In genomic region chr1:159829822-159830455, GRCh38 we compare ENCODE assay signal across 13 cellular contexts. TPM values are rescaled to one million over a fixed set of nuclear protein-coding genes. Genes with fewer than 3 reads are reported as not detected.
A peak's percentile ranks its signal among the peaks of the same experiment; 100 is the strongest.
DNase-seq lines count a peak whose midpoint lies in the region; ATAC-seq, FAIRE-seq and TF ChIP-seq lines count a peak whose summit lies in the region.
"Had no signal": no experiment of that assay in that cellular context is flagged by ENCODE, and none has a peak within 500 bp of the region (broad histone marks: within the 10 kb centered on the region; RNA-seq: fewer than 3 reads in every experiment).

No MANE protein-coding gene starts in this region.

- no peaks in the 10 kb centered on the region for H3K9me3 ChIP-seq in keratinocyte (ENCODE audit: control insufficient read depth, low read depth, low read length)
- H3K9me3 ChIP-seq: A549 had no signal

- H2AFZ ChIP-seq in keratinocyte (ENCODE audit: control insufficient read depth, low read length), result peak overlapping the region; percentile 48

- intact Hi-C loops in Right ventricle myocardium inferior (cut with DNase I) (no loop called here), cardiac septum (cut with DNase I) (no loop called here)

- H3K4me2 ChIP-seq in keratinocyte (ENCODE audit: control insufficient read depth, extremely low read depth, insufficient read depth, low read depth, low read length), result no peak overlapping the region
- H3K4me2 ChIP-seq: A549 had no signal

- dilution Hi-C loops in keratinocyte (cut with MboI; ENCODE audit: extremely low pct_ligation_motif_present, low sequenced_read_pairs), result no loop called here

- ATAC-seq in Right ventricle myocardium inferior (peak; percentile 58), HG03045 (IDR thresholded peaks at IDR 0.05; ENCODE audit: unreplicated experiment) (no peak)
- ATAC-seq: activated CD8-positive, alpha-beta memory T cell treated with anti-CD3 and anti-CD28 coated beads, Interleukin-2, amount 10 ng/mL, durations not matched to agents 7 days and 5 days had no signal

- H3K79me2 ChIP-seq in keratinocyte (ENCODE audit: control insufficient read depth, insufficient read depth, low read length), result no peaks in the 10 kb centered on the region

- H3K27me3 ChIP-seq in keratinocyte (ENCODE audit: control insufficient read depth, extremely low read depth, insufficient read depth, low read length), result no peaks in the 10 kb centered on the region

- no peak overlapping the region for H3K9ac ChIP-seq in keratinocyte (ENCODE audit: control insufficient read depth, extremely low read depth, insufficient read depth, low read length)

- no peaks in the 10 kb centered on the region for H3K36me3 ChIP-seq in keratinocyte (ENCODE audit: control insufficient read depth in 2 of 2, extremely low read depth in 1 of 2, insufficient read depth in 2 of 2, low read length in 2 of 2)

- H3K9me1 ChIP-seq in keratinocyte (ENCODE audit: control insufficient read depth, extremely low read depth, insufficient read depth, low read length), result no peaks in the 10 kb centered on the region

- no peak for DNase-seq in Right ventricle myocardium inferior (ENCODE audit: missing footprints)
- DNase-seq in cardiac septum (ENCODE audit: low spot score), result no peak
- DNase-seq in choroid plexus epithelial cell (ENCODE audit: low read depth), result peak; percentile 47
- DNase-seq in keratinocyte (ENCODE audit: low read depth, low spot score), result no peak
- DNase-seq in DMS153 (lab: John Stamatoyannopoulos, UW), result no peak
- no peak for DNase-seq in A172 (ENCODE audit: low spot score)
- DNase-seq in activated CD4-positive, CD25-positive, alpha-beta regulatory T cell (lab: John Stamatoyannopoulos, UW), result no peak
- DNase-seq: activated CD8-positive, alpha-beta memory T cell treated with anti-CD3 and anti-CD28 coated beads, Interleukin-2, amount 10 ng/mL, durations not matched to agents 7 days and 5 days; DND-41; stimulated activated CD4-positive, alpha-beta T cell treated with anti-CD3 and anti-CD28 coated beads, Interleukin-2, amount 100 ng/mL, for 24 hours had no signal

- H3K4me3 ChIP-seq in choroid plexus epithelial cell (ENCODE audit: low read depth, low read length) (no peak overlapping the region), keratinocyte (ENCODE audit: control insufficient read depth in 2 of 3, extremely low read depth in 1 of 3, insufficient read depth in 2 of 3, low read depth in 1 of 3, low read length in 3 of 3) (no peak overlapping the region)
- H3K4me3 ChIP-seq: A549 had no signal

- TF ChIP-seq CTCF in choroid plexus epithelial cell (conservative IDR thresholded peaks at IDR 0.05; ENCODE audit: low read depth, low read length) (no peak), keratinocyte (optimal IDR thresholded peaks at IDR 0.05 in 1 of 3, IDR thresholded peaks at IDR 0.05 in 1 of 3, conservative IDR thresholded peaks at IDR 0.05 in 1 of 3; ENCODE audit: extremely low read depth in 1 of 3, insufficient read depth in 2 of 3, low read length in 3 of 3) (no peak)

- H3K4me1 ChIP-seq in keratinocyte (ENCODE audit: control insufficient read depth, extremely low read depth, insufficient read depth, low read length), result peaks cover 6% of the 10 kb centered on the region
- H3K4me1 ChIP-seq: A549 had no signal

- H4K20me1 ChIP-seq in keratinocyte (ENCODE audit: control insufficient read depth, extremely low read depth, insufficient read depth, low read length), result no peaks in the 10 kb centered on the region

- peak; percentile 87 for FAIRE-seq in keratinocyte (lab: Jason Lieb, UNC)
- FAIRE-seq: A549 had no signal

- H3K27ac ChIP-seq in keratinocyte (ENCODE audit: control insufficient read depth, insufficient read depth, low read length), result no peak overlapping the region
- H3K27ac ChIP-seq: A549 had no signal

RNA-seq across cellular contexts. Expression of gene SLAMF8, which starts 3.3 kb away (rescaled TPM):
- total RNA-seq in Right ventricle myocardium inferior (1.6 TPM), cardiac septum (1.5 TPM)
- not detected in 3 replicates for polyA plus RNA-seq in keratinocyte
- not detected for polyA plus RNA-seq in keratinocyte (2011; ENCODE audit: low read depth)
- not detected in 2 replicates for polyA plus RNA-seq in keratinocyte (2011; cell fraction: cytosol; rRNA removed)
- not detected in 2 replicates for polyA plus RNA-seq in keratinocyte (2011; cell fraction: nucleus; rRNA removed)
- polyA plus RNA-seq in keratinocyte (2012; ENCODE audit: low replicate concordance), result not detected in 2 replicates
- not detected in 3 replicates for polyA minus RNA-seq in keratinocyte
- polyA minus RNA-seq in keratinocyte (2011; cell fraction: cytosol; rRNA and poly(A)+ RNA removed), result not detected
- not detected in 2 replicates for polyA minus RNA-seq in keratinocyte (2011; cell fraction: nucleus; rRNA and poly(A)+ RNA removed)
- total RNA-seq in A172 (2014; rRNA removed; shearing (Covaris generic)), result 0.48 TPM in 1 of 2 replicates, not detected in the other
- polyA plus RNA-seq: A549, neural cell had no signal

RNA-seq across cellular contexts. Expression of gene FCRL6, which starts 27.8 kb away (rescaled TPM):
- 0.57 TPM for total RNA-seq in Right ventricle myocardium inferior
- total RNA-seq in cardiac septum, result 0.16 TPM
- not detected in 3 replicates for polyA plus RNA-seq in keratinocyte
- polyA plus RNA-seq in keratinocyte (2011; ENCODE audit: low read depth), result not detected
- polyA plus RNA-seq in keratinocyte (2011; cell fraction: cytosol; rRNA removed), result not detected in 2 replicates
- not detected in 2 replicates for polyA plus RNA-seq in keratinocyte (2011; cell fraction: nucleus; rRNA removed)
- not detected in 2 replicates for polyA plus RNA-seq in keratinocyte (2012; ENCODE audit: low replicate concordance)
- polyA minus RNA-seq in keratinocyte, result not detected in 3 replicates
- polyA minus RNA-seq in keratinocyte (2011; cell fraction: cytosol; rRNA and poly(A)+ RNA removed), result not detected
- not detected in 2 replicates for polyA minus RNA-seq in keratinocyte (2011; cell fraction: nucleus; rRNA and poly(A)+ RNA removed)
- 0.24 TPM in 1 of 2 replicates, not detected in the other for total RNA-seq in A172 (2014; rRNA removed; shearing (Covaris generic))
- polyA plus RNA-seq: A549, neural cell had no signal

RNA-seq across cellular contexts. Expression of gene VSIG8, which starts 32.5 kb away (rescaled TPM):
- total RNA-seq in Right ventricle myocardium inferior, result not detected
- not detected for total RNA-seq in cardiac septum
- polyA plus RNA-seq in keratinocyte, result 0.48 to 1.5 TPM (median 0.56 TPM) in 3 replicates
- polyA plus RNA-seq in keratinocyte (2011; ENCODE audit: low read depth), result 0.19 TPM
- polyA plus RNA-seq in keratinocyte (2011; cell fraction: cytosol; rRNA removed), result 0.72 and 1.5 TPM in 2 replicates
- 0.14 and 0.53 TPM in 2 replicates for polyA plus RNA-seq in keratinocyte (2011; cell fraction: nucleus; rRNA removed)
- 0.44 and 0.52 TPM in 2 replicates for polyA plus RNA-seq in keratinocyte (2012; ENCODE audit: low replicate concordance)
- 0.99 to 2.5 TPM (median 1.0 TPM) in 3 replicates for polyA minus RNA-seq in keratinocyte
- not detected for polyA minus RNA-seq in keratinocyte (2011; cell fraction: cytosol; rRNA and poly(A)+ RNA removed)
- polyA minus RNA-seq in keratinocyte (2011; cell fraction: nucleus; rRNA and poly(A)+ RNA removed), result not detected in 2 replicates
- not detected in 2 replicates for total RNA-seq in A172 (2014; rRNA removed; shearing (Covaris generic))
- total RNA-seq: activated CD8-positive, alpha-beta memory T cell treated with anti-CD3 and anti-CD28 coated beads, Interleukin-2, amount 10 ng/mL, durations not matched to agents 7 days and 5 days had no signal

RNA-seq across cellular contexts. Expression of gene DUSP23, which starts 49.2 kb away (rescaled TPM):
- total RNA-seq in Right ventricle myocardium inferior (21.3 TPM), cardiac septum (12.7 TPM)
- 23.8 to 44.6 TPM (median 35.0 TPM) in 3 replicates for polyA plus RNA-seq in keratinocyte
- polyA plus RNA-seq in keratinocyte (2011; ENCODE audit: low read depth), result 15.5 TPM
- polyA plus RNA-seq in keratinocyte (2011; cell fraction: cytosol; rRNA removed), result 21.0 and 40.4 TPM in 2 replicates
- 11.3 and 13.9 TPM in 2 replicates for polyA plus RNA-seq in keratinocyte (2011; cell fraction: nucleus; rRNA removed)
- polyA plus RNA-seq in keratinocyte (2012; ENCODE audit: low replicate concordance), result 34.1 and 43.4 TPM in 2 replicates
- 10.1 to 14.7 TPM (median 10.8 TPM) in 3 replicates for polyA minus RNA-seq in keratinocyte
- 29.5 TPM for polyA minus RNA-seq in keratinocyte (2011; cell fraction: cytosol; rRNA and poly(A)+ RNA removed)
- polyA minus RNA-seq in keratinocyte (2011; cell fraction: nucleus; rRNA and poly(A)+ RNA removed), result 3.2 and 3.3 TPM in 2 replicates
- 123 and 142 TPM in 2 replicates for total RNA-seq in A172 (2014; rRNA removed; shearing (Covaris generic))
